15 cellular contexts compared by ENCODE assay signal in genomic region chr13:111225810-111226546, GRCh38.
A peak's percentile ranks its signal among the peaks of the same experiment; 100 is the strongest.
DNase-seq lines count a peak whose midpoint lies in the region; ATAC-seq and TF ChIP-seq lines count a peak whose summit lies in the region.
"Had no signal": no experiment of that assay in that cellular context is flagged by ENCODE, and none has a peak within 500 bp of the region (broad histone marks: within the 10 kb centered on the region; RNA-seq: fewer than 3 reads in every experiment).

No MANE protein-coding gene starts in this region.

- H3K27me3 Mint-ChIP-seq in activated naive CD4-positive, alpha-beta T cell treated with anti-CD3 and anti-CD28 coated beads, Interleukin-2, amount 50 U/mL, for 24 hours = no peaks in the 10 kb centered on the region
- no peaks in the 10 kb centered on the region for H3K27me3 Mint-ChIP-seq in activated naive CD4-positive, alpha-beta T cell treated with anti-CD3 and anti-CD28 coated beads for 36 hours (ENCODE audit: low read depth)
- H3K27me3 Mint-ChIP-seq in activated naive CD8-positive, alpha-beta T cell treated with anti-CD3 and anti-CD28 coated beads, Interleukin-2, amount 10 ng/mL, durations not matched to agents 7 days and 5 days = no peaks in the 10 kb centered on the region

- POLR2A ChIA-PET in HEK293 (lab: Yijun Ruan, JAX) = no interaction called here
- POLR2A ChIA-PET in activated naive CD8-positive, alpha-beta T cell treated with anti-CD3 and anti-CD28 coated beads, Interleukin-2, amount 10 ng/mL, durations not matched to agents 7 days and 5 days (lab: Charles Lee) = no interaction called here

- no peaks in the 10 kb centered on the region for H3K9me3 ChIP-seq in HEK293 (ENCODE audit: control insufficient read depth, insufficient read depth, low read depth, low read length)
- no peaks in the 10 kb centered on the region for H3K9me3 ChIP-seq in upper lobe of right lung
- H3K9me3 ChIP-seq: BE2C had no signal

- H3K27ac Mint-ChIP-seq in activated naive CD4-positive, alpha-beta T cell treated with anti-CD3 and anti-CD28 coated beads, Interleukin-2, amount 50 U/mL, for 24 hours = peak overlapping the region; percentile 14
- H3K27ac Mint-ChIP-seq in activated naive CD4-positive, alpha-beta T cell treated with anti-CD3 and anti-CD28 coated beads for 36 hours = no peak overlapping the region
- peak overlapping the region; percentile 25 for H3K27ac Mint-ChIP-seq in activated naive CD8-positive, alpha-beta T cell treated with anti-CD3 and anti-CD28 coated beads, Interleukin-2, amount 10 ng/mL, durations not matched to agents 7 days and 5 days

- CTCF ChIA-PET in activated naive CD4-positive, alpha-beta T cell treated with anti-CD3 and anti-CD28 coated beads for 36 hours (lab: Charles Lee) = interaction anchor here (0.7 to 3.8 kb wide), 3 partner anchors 27 to 158 kb away, joined by 3 to 46 read pairs (median 4); no protein-coding TSS in a partner anchor
- CTCF ChIA-PET in HEK293 (lab: Yijun Ruan, JAX) = interaction anchor here (1.6 kb wide), 2 partner anchors 10 to 20 kb away, joined by 3 to 8 read pairs; no protein-coding TSS in a partner anchor

- H3K4me1 ChIP-seq in HEK293 (ENCODE audit: control insufficient read depth, insufficient read depth, low read length) (no peaks in the 10 kb centered on the region), upper lobe of right lung (peaks cover 15% of the 10 kb centered on the region)
- H3K4me1 ChIP-seq: BE2C had no signal

- H3K4me3 ChIP-seq in HEK293 (ENCODE audit: low read depth, low read length) (no peak overlapping the region), upper lobe of right lung (no peak overlapping the region)

- no peak overlapping the region for H3K4me3 Mint-ChIP-seq in activated naive CD4-positive, alpha-beta T cell treated with anti-CD3 and anti-CD28 coated beads, Interleukin-2, amount 50 U/mL, for 24 hours
- H3K4me3 Mint-ChIP-seq in activated naive CD4-positive, alpha-beta T cell treated with anti-CD3 and anti-CD28 coated beads for 36 hours = no peak overlapping the region
- no peak overlapping the region for H3K4me3 Mint-ChIP-seq in activated naive CD8-positive, alpha-beta T cell treated with anti-CD3 and anti-CD28 coated beads, Interleukin-2, amount 10 ng/mL, durations not matched to agents 7 days and 5 days

- peaks cover 12% of the 10 kb centered on the region for H3K36me3 Mint-ChIP-seq in activated naive CD4-positive, alpha-beta T cell treated with anti-CD3 and anti-CD28 coated beads, Interleukin-2, amount 50 U/mL, for 24 hours
- peaks cover 20% of the 10 kb centered on the region for H3K36me3 Mint-ChIP-seq in activated naive CD4-positive, alpha-beta T cell treated with anti-CD3 and anti-CD28 coated beads for 36 hours (ENCODE audit: low read depth)
- peaks cover 10% of the 10 kb centered on the region for H3K36me3 Mint-ChIP-seq in activated naive CD8-positive, alpha-beta T cell treated with anti-CD3 and anti-CD28 coated beads, Interleukin-2, amount 10 ng/mL, durations not matched to agents 7 days and 5 days

- DNase-seq in activated naive CD4-positive, alpha-beta T cell treated with anti-CD3 and anti-CD28 coated beads for 36 hours = no peak
- DNase-seq in activated naive CD8-positive, alpha-beta T cell treated with anti-CD3 and anti-CD28 coated beads, Interleukin-2, amount 10 ng/mL, durations not matched to agents 7 days and 5 days = no peak
- DNase-seq in upper lobe of right lung = no peak
- DNase-seq in iPS-NIHi11 (ENCODE audit: low spot score) = no peak
- no peak for DNase-seq in GOT3 (lab: John Stamatoyannopoulos, UW)
- DNase-seq: BE2C, DMS 273 treated with DMSO at 0.1 percent for 48 hours, HCEC 1CT, Kasumi-1, NCI-H1105 treated with DMSO at 0.1 percent for 48 hours, NCI-H187 treated with DMSO at 0.1 percent for 48 hours, NCI-H510A treated with DMSO at 0.1 percent for 48 hours, SHP77 had no signal

- TF ChIP-seq CTCF in HEK293 (tag by site-specific recombination; IDR thresholded peaks at IDR 0.05) (no peak), upper lobe of right lung (IDR thresholded peaks at IDR 0.05) (no peak)

- intact Hi-C loops in activated naive CD4-positive, alpha-beta T cell treated with anti-CD3 and anti-CD28 coated beads for 36 hours (cut with micrococcal nuclease) = no loop called here
- intact Hi-C loops in upper lobe of right lung (cut with DNase I) = no loop called here

- H3K27me3 ChIP-seq in upper lobe of right lung = no peaks in the 10 kb centered on the region
- H3K27me3 ChIP-seq: BE2C had no signal

- peaks cover 48% of the 10 kb centered on the region for H3K4me1 Mint-ChIP-seq in activated naive CD4-positive, alpha-beta T cell treated with anti-CD3 and anti-CD28 coated beads, Interleukin-2, amount 50 U/mL, for 24 hours
- peaks cover 29% of the 10 kb centered on the region for H3K4me1 Mint-ChIP-seq in activated naive CD4-positive, alpha-beta T cell treated with anti-CD3 and anti-CD28 coated beads for 36 hours (ENCODE audit: low read depth)
- peaks cover 19% of the 10 kb centered on the region for H3K4me1 Mint-ChIP-seq in activated naive CD8-positive, alpha-beta T cell treated with anti-CD3 and anti-CD28 coated beads, Interleukin-2, amount 10 ng/mL, durations not matched to agents 7 days and 5 days

- H3K9me3 Mint-ChIP-seq in activated naive CD4-positive, alpha-beta T cell treated with anti-CD3 and anti-CD28 coated beads, Interleukin-2, amount 50 U/mL, for 24 hours = no peaks in the 10 kb centered on the region
- no peaks in the 10 kb centered on the region for H3K9me3 Mint-ChIP-seq in activated naive CD4-positive, alpha-beta T cell treated with anti-CD3 and anti-CD28 coated beads for 36 hours
- H3K9me3 Mint-ChIP-seq in activated naive CD8-positive, alpha-beta T cell treated with anti-CD3 and anti-CD28 coated beads, Interleukin-2, amount 10 ng/mL, durations not matched to agents 7 days and 5 days = no peaks in the 10 kb centered on the region

- no peak for ATAC-seq in activated naive CD8-positive, alpha-beta T cell treated with anti-CD3 and anti-CD28 coated beads, Interleukin-2, amount 10 ng/mL, durations not matched to agents 7 days and 5 days (ENCODE audit: low read depth)
- peak; percentile 31 for ATAC-seq in upper lobe of right lung

- H3K27ac ChIP-seq in HEK293 (ENCODE audit: extremely low read depth, low read depth, low read length) (no peak overlapping the region), upper lobe of right lung (no peak overlapping the region)

- H3K36me3 ChIP-seq in HEK293 (ENCODE audit: control insufficient read depth in 2 of 2, insufficient read depth in 1 of 2, low read length in 2 of 2) = no peaks in the 10 kb centered on the region
- peaks cover 17% of the 10 kb centered on the region for H3K36me3 ChIP-seq in upper lobe of right lung
- H3K36me3 ChIP-seq: BE2C had no signal

TF ChIP-seq in HEK293, 187 proteins besides CTCF, POLR2A, EP300 and RAD21:
- no peak for TF ChIP-seq ZNF843 (tag by site-specific recombination; IDR thresholded peaks at IDR 0.05)
- TF ChIP-seq ZNF394 (tag by site-specific recombination; IDR thresholded peaks at IDR 0.05; ENCODE audit: borderline replicate concordance) = peak; percentile 78; the same call in 1 of the 2 replicates
